Comparison of ENCODE assay signal across 18 cellular contexts in genomic region chr9:38443181-38443580, GRCh38. TPM values are rescaled to one million over a fixed set of nuclear protein-coding genes. Genes with fewer than 3 reads are reported as not detected.
DNase-seq lines count a peak whose midpoint lies in the region; ATAC-seq and TF ChIP-seq lines count a peak whose summit lies in the region.
"Had no signal": no experiment of that assay in that cellular context is flagged by ENCODE, and none has a peak within 500 bp of the region (broad histone marks: within the 10 kb centered on the region; RNA-seq: fewer than 3 reads in every experiment).

No MANE protein-coding gene starts in this region.

- peaks cover under 1% of the 10 kb centered on the region for H3K4me1 ChIP-seq in body of pancreas
- no peaks in the 10 kb centered on the region for H3K4me1 ChIP-seq in liver (ENCODE audit: control insufficient read depth in 4 of 4, insufficient read depth in 4 of 4, low read length in 3 of 4)

- H3K9me3 ChIP-seq in body of pancreas (no peaks in the 10 kb centered on the region), liver (ENCODE audit: control insufficient read depth in 4 of 4, low read length in 3 of 4) (no peaks in the 10 kb centered on the region)

- TF ChIP-seq RAD21 in liver (IDR thresholded peaks at IDR 0.05), result no peak

- no peak overlapping the region for H3K9ac ChIP-seq in liver (ENCODE audit: low read depth in 1 of 2, low read length in 2 of 2)

- H3K27me3 ChIP-seq in body of pancreas (no peaks in the 10 kb centered on the region), liver (ENCODE audit: control insufficient read depth in 4 of 4, insufficient read depth in 4 of 4, low read length in 3 of 4) (no peaks in the 10 kb centered on the region)

- no peaks in the 10 kb centered on the region for H3K36me3 ChIP-seq in body of pancreas (replicated peaks in 1 of 2; ENCODE audit: insufficient read depth in 1 of 2, low read depth in 2 of 2)
- no peaks in the 10 kb centered on the region for H3K36me3 ChIP-seq in liver (ENCODE audit: control insufficient read depth in 4 of 4, insufficient read depth in 3 of 4, low read depth in 1 of 4, low read length in 3 of 4)

- peak; percentile 86 for ATAC-seq in body of pancreas
- ATAC-seq: sciatic nerve had no signal

- no peak for TF ChIP-seq CTCF in body of pancreas (IDR thresholded peaks at IDR 0.05)
- TF ChIP-seq CTCF in liver (IDR thresholded peaks at IDR 0.05; ENCODE audit: low read depth, low read length, missing input control), result no peak

- H3K27ac ChIP-seq in body of pancreas (peak overlapping the region in 1 of 4 donors; percentile 13), liver (ENCODE audit: low read depth in 1 of 2, low read length in 2 of 2) (no peak overlapping the region)

- 25 to 39% methylated on average over 7 of the region's 7 CpGs for WGBS in body of pancreas, 2 donors
- 48% methylated on average over 7 of the region's 7 CpGs for WGBS in liver

- no peak for TF ChIP-seq POLR2A in body of pancreas (IDR thresholded peaks at IDR 0.05)

- H3K4me3 ChIP-seq in body of pancreas, result no peak overlapping the region
- H3K4me3 ChIP-seq in liver (ENCODE audit: low read depth in 1 of 3, low read length in 3 of 3), result no peak overlapping the region

- DNase-seq in DMS153 (lab: John Stamatoyannopoulos, UW) (peak; percentile 3), DMS153 treated with DMSO at 0.1 percent for 48 hours (lab: John Stamatoyannopoulos, UW; ENCODE audit: unreplicated experiment) (no peak), body of pancreas (peak; percentile 32 to 49 (median 38)), medulla oblongata (ENCODE audit: extremely low spot score) (no peak), cortex of kidney (lab: John Stamatoyannopoulos, UW) (no peak), HUDEP-2 (lab: John Stamatoyannopoulos, UW; ENCODE audit: unreplicated experiment in 76 of 76) (no peak)
- DNase-seq in activated CD8-positive, alpha-beta memory T cell treated with anti-CD3 and anti-CD28 coated beads, Interleukin-2, amount 50 U/mL, for 4 hours, result no peak
- DNase-seq: 8988T; activated CD4-positive, alpha-beta memory T cell treated with anti-CD3 and anti-CD28 coated beads for 36 hours; aorta; COR-L47; immature natural killer cell; Karpas-422; naive B cell; NCI-H1694 treated with DMSO at 0.1 percent for 48 hours; SIG-M5 had no signal

- intact Hi-C loops in body of pancreas (cut with DNase I), result no loop called here

TF ChIP-seq in liver, 16 proteins besides CTCF, POLR2A, EP300 and RAD21:
- peak; percentile 4 to 30 for TF ChIP-seq RXRA (IDR thresholded peaks at IDR 0.05)
- no peak for TF ChIP-seq NR2F2 (IDR thresholded peaks at IDR 0.05)
- peak; percentile 64 to 86 for TF ChIP-seq JUND (IDR thresholded peaks at IDR 0.05)
- TF ChIP-seq ATF3 (IDR thresholded peaks at IDR 0.05), result peak; percentile 48
- TF ChIP-seq SP1 (IDR thresholded peaks at IDR 0.05), result peak; percentile 28
- TF ChIP-seq HNF4A (conservative IDR thresholded peaks at IDR 0.05), result no peak

RNA-seq across cellular contexts. Expression of gene IGFBPL1, which starts 18.9 kb away (rescaled TPM):
- 1 to 10 TPM; 2.3 to 3.3 TPM for total RNA-seq in body of pancreas
- total RNA-seq in liver, result under 1 TPM in 1 of 2 donors, not detected in 1; 0.08 TPM
- polyA plus RNA-seq in liver, result not detected
- total RNA-seq: activated CD4-positive, alpha-beta memory T cell treated with anti-CD3 and anti-CD28 coated beads for 36 hours; sciatic nerve had no signal
- polyA plus RNA-seq: immature natural killer cell had no signal

RNA-seq across cellular contexts. Expression of gene ALDH1B1, which starts 50.7 kb away (rescaled TPM):
- total RNA-seq in body of pancreas (10 to 100 TPM; 11.7 to 17.5 TPM), liver (10 to 100 TPM; 18.9 to 57.0 TPM)
- 10 to 100 TPM; 48.2 to 73.9 TPM for polyA plus RNA-seq in liver

Comparison
In these comparisons a context has a peak if more than half of its experiments do, and no peak if none do; other contexts are left out.
1. DNase-seq: peak in DMS153 (single experiment) and body of pancreas (4 of 4); none in DMS153 treated with DMSO at 0.1 percent for 48 hours (single experiment), medulla oblongata (single experiment), activated CD8-positive, alpha-beta memory T cell treated with anti-CD3 and anti-CD28 coated beads, Interleukin-2, amount 50 U/mL, for 4 hours (single experiment), cortex of kidney (single experiment) and HUDEP-2 (0 of 76).